15 cellular contexts compared by ENCODE assay signal in genomic region chr6:113318553-113318952, GRCh38.
A peak's percentile ranks its signal among the peaks of the same experiment; 100 is the strongest.
DNase-seq lines count a peak whose midpoint lies in the region; TF ChIP-seq lines count a peak whose summit lies in the region.
"Had no signal": no experiment of that assay in that cellular context is flagged by ENCODE, and none has a peak within 500 bp of the region (broad histone marks: within the 10 kb centered on the region; RNA-seq: fewer than 3 reads in every experiment).

No MANE protein-coding gene starts in this region.

- no peak overlapping the region for H4K8ac ChIP-seq in neuronal stem cell (ENCODE audit: low read depth, low read length)

- H3K9me3 Mint-ChIP-seq in endodermal cell: no peaks in the 10 kb centered on the region

- no peak overlapping the region for H2BK15ac ChIP-seq in neuronal stem cell (ENCODE audit: low read length)

- peaks cover 69% of the 10 kb centered on the region for H3K27me3 Mint-ChIP-seq in endodermal cell (ENCODE audit: insufficient read depth)

- H3K9me3 ChIP-seq in endodermal cell (ENCODE audit: control insufficient read depth, low read length): no peaks in the 10 kb centered on the region
- H3K9me3 ChIP-seq in neuronal stem cell (replicated peaks in 1 of 2; ENCODE audit: control insufficient read depth in 2 of 2, insufficient read depth in 1 of 2, low read depth in 1 of 2, low read length in 2 of 2): peaks cover 0 to 14% of the 10 kb centered on the region in 2 donors
- H3K9me3 ChIP-seq in stomach: no peaks in the 10 kb centered on the region
- H3K9me3 ChIP-seq: body of pancreas, thoracic aorta had no signal

- H3K9ac ChIP-seq in endodermal cell (ENCODE audit: extremely low read depth, low read length, poor library complexity, severe bottlenecking) (no peak overlapping the region), neuronal stem cell (ENCODE audit: low read depth, low read length, poor library complexity) (no peak overlapping the region)

- H3K27ac Mint-ChIP-seq in endodermal cell: no peak overlapping the region

- H2AFZ ChIP-seq in neuronal stem cell (ENCODE audit: low read length): peak overlapping the region; percentile 50

- H4K91ac ChIP-seq in neuronal stem cell (ENCODE audit: low read depth, low read length, poor library complexity): no peak overlapping the region

- intact Hi-C loops in stomach (cut with DNase I; ENCODE audit: low total_unique reads): no loop called here

- H3K79me1 ChIP-seq in neuronal stem cell (ENCODE audit: low read depth, low read length): no peaks in the 10 kb centered on the region

- H3K4me3 Mint-ChIP-seq in endodermal cell: no peak overlapping the region

- H3K27me3 ChIP-seq in endodermal cell (ENCODE audit: control insufficient read depth, insufficient read depth, low read length, poor library complexity, severe bottlenecking) (peaks cover 88% of the 10 kb centered on the region), neuronal stem cell (ENCODE audit: control insufficient read depth in 3 of 3, insufficient read depth in 3 of 3, low read depth in 1 of 3, low read length in 3 of 3) (no peaks in the 10 kb centered on the region), stomach (no peaks in the 10 kb centered on the region)
- H3K27me3 ChIP-seq: body of pancreas had no signal

- no peak for TF ChIP-seq POLR2A in stomach (IDR thresholded peaks at IDR 0.05)

- H3K4me1 ChIP-seq in endodermal cell (ENCODE audit: control insufficient read depth, insufficient read depth, low read length) (no peaks in the 10 kb centered on the region), neuronal stem cell (ENCODE audit: control insufficient read depth in 2 of 2, insufficient read depth in 1 of 2, low read depth in 1 of 2, low read length in 2 of 2) (peaks cover 3 to 17% of the 10 kb centered on the region in 2 donors), stomach (no peaks in the 10 kb centered on the region)
- H3K4me1 ChIP-seq: body of pancreas had no signal

- H3K4me3 ChIP-seq in endodermal cell (ENCODE audit: low read length) (no peak overlapping the region), neuronal stem cell (ENCODE audit: low read length in 2 of 2) (peak overlapping the region in 1 of 2 donors; percentile 35), stomach (no peak overlapping the region)
- H3K4me3 ChIP-seq: body of pancreas, GM12878, thoracic aorta had no signal

- DNase-seq in NCI-H1092 treated with DMSO at 0.1 percent for 48 hours (lab: John Stamatoyannopoulos, UW) (peak; percentile 52), NCI-H2227 treated with DMSO at 0.1 percent for 48 hours (lab: John Stamatoyannopoulos, UW) (peak; percentile 45), endodermal cell (no peak), neuronal stem cell (ENCODE audit: low spot score) (no peak), stomach (no peak), COR-L47 (lab: John Stamatoyannopoulos, UW) (no peak), NOMO-1 treated with dmso at 0.1 percent for 144 hours (lab: John Stamatoyannopoulos, UW; ENCODE audit: unreplicated experiment) (no peak)
- DNase-seq: activated CD4-positive, CD25-positive, alpha-beta regulatory T cell; activated naive CD4-positive, alpha-beta T cell; body of pancreas; effector CD8-positive, alpha-beta T cell; Karpas-422 had no signal

- H3K36me3 ChIP-seq in endodermal cell (ENCODE audit: control insufficient read depth, insufficient read depth, low read length) (no peaks in the 10 kb centered on the region), neuronal stem cell (replicated peaks in 1 of 2; ENCODE audit: control insufficient read depth in 2 of 2, insufficient read depth in 2 of 2, low read length in 2 of 2) (no peaks in the 10 kb centered on the region), stomach (no peaks in the 10 kb centered on the region)
- H3K36me3 ChIP-seq: thoracic aorta had no signal

- no peak overlapping the region for H2AK5ac ChIP-seq in neuronal stem cell (ENCODE audit: low read depth, low read length)

- no peak overlapping the region for H3K14ac ChIP-seq in neuronal stem cell (ENCODE audit: low read length)

- no peak overlapping the region for H2BK12ac ChIP-seq in neuronal stem cell (ENCODE audit: low read length)

- H3K4me2 ChIP-seq in neuronal stem cell (ENCODE audit: insufficient read depth, low read length, poor library complexity, severe bottlenecking): no peak overlapping the region

- H3K27ac ChIP-seq in endodermal cell (ENCODE audit: low read depth, low read length) (peak overlapping the region; percentile 96), neuronal stem cell (replicated peaks; ENCODE audit: low read length) (peak overlapping the region; percentile 15), stomach (no peak overlapping the region)
- H3K27ac ChIP-seq: body of pancreas, HL-60, thoracic aorta had no signal

- H2BK120ac ChIP-seq in neuronal stem cell (ENCODE audit: low read depth, low read length): no peak overlapping the region

- no peaks in the 10 kb centered on the region for H3K36me3 Mint-ChIP-seq in endodermal cell (ENCODE audit: low read depth)

- H3K18ac ChIP-seq in neuronal stem cell (ENCODE audit: low read length): no peak overlapping the region

- no peak overlapping the region for H3K4ac ChIP-seq in neuronal stem cell (ENCODE audit: low read length)

- TF ChIP-seq CTCF in endodermal cell (conservative IDR thresholded peaks at IDR 0.05) (no peak), stomach (IDR thresholded peaks at IDR 0.05) (no peak)

- TF ChIP-seq EP300 in stomach (IDR thresholded peaks at IDR 0.05): no peak

- no peak overlapping the region for H2BK5ac ChIP-seq in neuronal stem cell (ENCODE audit: low read length)

- H3K23ac ChIP-seq in neuronal stem cell (ENCODE audit: low read depth, low read length, poor library complexity): no peak overlapping the region

- H3K4me1 Mint-ChIP-seq in endodermal cell: no peaks in the 10 kb centered on the region

- 92 to 100% methylated on average over 1 to 5 of the region's 5 CpGs for WGBS in endodermal cell (ENCODE audit: insufficient coverage in 1 of 2, insufficient read length in 1 of 2), 2 experiments
- no CpG with 5 or more reads among the region's 5 CpGs for WGBS in neuronal stem cell (ENCODE audit: extremely low coverage in 2 of 2, insufficient read length in 2 of 2, insufficient replicate concordance in 1 of 2), 2 donors
- WGBS in stomach, 5 donors: 48 to 57% (median 52%) methylated on average over 5 of the region's 5 CpGs

Comparison
In these comparisons a context has a peak if more than half of its experiments do, and no peak if none do; other contexts are left out.
1. DNase-seq: peak in NCI-H1092 treated with DMSO at 0.1 percent for 48 hours (single experiment) and NCI-H2227 treated with DMSO at 0.1 percent for 48 hours (single experiment); none in endodermal cell (single experiment), neuronal stem cell (single experiment), stomach (single experiment), COR-L47 (single experiment) and NOMO-1 treated with dmso at 0.1 percent for 144 hours (single experiment).
2. H3K27ac ChIP-seq: peak in endodermal cell (single experiment) and neuronal stem cell (single experiment); none in stomach (0 of 5).